15 cellular contexts compared by ENCODE assay signal in the genomic region with DNA sequence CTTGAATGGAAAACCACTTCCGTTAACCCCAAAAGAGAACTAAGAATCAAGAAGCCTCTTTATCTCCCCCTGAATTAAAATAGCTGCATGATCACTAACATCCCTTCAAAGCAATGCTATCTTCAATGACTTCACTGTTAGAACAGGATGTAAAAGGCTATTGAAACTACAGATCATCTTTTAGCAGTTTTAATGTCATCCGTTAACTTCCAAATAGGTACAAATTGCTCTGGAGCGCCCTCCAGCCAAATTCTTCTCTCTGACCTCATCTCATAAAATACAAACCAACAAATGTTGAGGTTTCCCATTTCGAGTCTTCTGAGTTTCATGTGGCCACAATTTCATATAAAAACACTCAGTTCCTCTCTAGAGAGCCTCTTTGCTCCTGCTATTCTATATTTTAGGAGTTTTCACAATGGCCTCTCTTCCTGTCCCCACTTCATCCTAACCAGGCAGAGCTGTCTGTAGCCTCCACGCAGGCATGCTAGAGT. TPM values are rescaled to one million over a fixed set of nuclear protein-coding genes. Genes with fewer than 3 reads are reported as not detected.
DNase-seq lines count a peak whose midpoint lies in the region; ATAC-seq, FAIRE-seq and TF ChIP-seq lines count a peak whose summit lies in the region.
"Had no signal": no experiment of that assay in that cellular context is flagged by ENCODE, and none has a peak within 500 bp of the region (broad histone marks: within the 10 kb centered on the region; RNA-seq: fewer than 3 reads in every experiment).

No MANE protein-coding gene starts in this region.

- no peak overlapping the region for H3K4me3 ChIP-seq in HEK293 (ENCODE audit: low read depth, low read length)
- H3K4me3 ChIP-seq: heart right ventricle, SK-N-MC had no signal

- no peak for TF ChIP-seq CTCF in HEK293 (tag by site-specific recombination; IDR thresholded peaks at IDR 0.05)
- TF ChIP-seq CTCF in activated CD8-positive, alpha-beta T cell treated with anti-CD3 and anti-CD28 coated beads for 36 hours (IDR thresholded peaks at IDR 0.05) = no peak

- peaks cover 14% of the 10 kb centered on the region for H3K27me3 Mint-ChIP-seq in activated CD8-positive, alpha-beta T cell treated with anti-CD3 and anti-CD28 coated beads for 36 hours
- H3K27me3 Mint-ChIP-seq in natural killer cell treated with Interleukin-12 subunit alpha and Interleukin-12 subunit beta and Interleukin-15 and Interleukin-18, amount 100 ng/mL, for 72 hours = no peaks in the 10 kb centered on the region
- H3K27me3 Mint-ChIP-seq: activated B cell treated with CpG ODN at 0.5 μM for 24 hours had no signal

- H3K36me3 Mint-ChIP-seq in activated CD8-positive, alpha-beta T cell treated with anti-CD3 and anti-CD28 coated beads for 36 hours (ENCODE audit: low read depth) = no peaks in the 10 kb centered on the region
- H3K36me3 Mint-ChIP-seq in natural killer cell treated with Interleukin-12 subunit alpha and Interleukin-12 subunit beta and Interleukin-15 and Interleukin-18, amount 100 ng/mL, for 72 hours = no peaks in the 10 kb centered on the region

- H3K4me1 Mint-ChIP-seq in activated CD8-positive, alpha-beta T cell treated with anti-CD3 and anti-CD28 coated beads for 36 hours (ENCODE audit: low read depth) = peaks cover 21% of the 10 kb centered on the region
- H3K4me1 Mint-ChIP-seq in natural killer cell treated with Interleukin-12 subunit alpha and Interleukin-12 subunit beta and Interleukin-15 and Interleukin-18, amount 100 ng/mL, for 72 hours (ENCODE audit: low read depth in 2 of 2) = peaks cover 37 to 58% of the 10 kb centered on the region in 2 donors

- FAIRE-seq in GM18507 (lab: Jason Lieb, UNC) = peak; percentile 84
- FAIRE-seq in HTR-8/SVneo (lab: Jason Lieb, UNC) = no peak
- FAIRE-seq: endometrium had no signal

- peak overlapping the region; percentile 3 for H3K27ac Mint-ChIP-seq in activated CD8-positive, alpha-beta T cell treated with anti-CD3 and anti-CD28 coated beads for 36 hours
- H3K27ac Mint-ChIP-seq in natural killer cell treated with Interleukin-12 subunit alpha and Interleukin-12 subunit beta and Interleukin-15 and Interleukin-18, amount 100 ng/mL, for 72 hours = peak overlapping the region; percentile 34 to 93
- H3K27ac Mint-ChIP-seq: activated B cell treated with CpG ODN at 0.5 μM for 24 hours had no signal

- DNase-seq in GM18507 (ENCODE audit: extremely low spot score, insufficient read length, low read depth) (no peak), left ventricle myocardium superior (no peak), posterior cingulate gyrus (no peak), HTR-8/SVneo (ENCODE audit: insufficient read length, low spot score) (no peak)
- peak; percentile 27 for DNase-seq in activated CD8-positive, alpha-beta T cell treated with anti-CD3 and anti-CD28 coated beads for 36 hours
- no peak for DNase-seq in natural killer cell treated with Interleukin-12 subunit alpha and Interleukin-12 subunit beta and Interleukin-15 and Interleukin-18, amount 100 ng/mL, for 72 hours (ENCODE audit: low spot score)
- DNase-seq: activated B cell treated with CpG ODN at 0.5 μM for 24 hours; activated T-cell treated with anti-CD3 and anti-CD28 coated beads, Interleukin-2, amount 50 U/mL, for 1 hour; brain microvascular endothelial cell; heart right ventricle; IMR-90; NCI-H82 had no signal

- H3K9me3 ChIP-seq in HEK293 (ENCODE audit: control insufficient read depth, insufficient read depth, low read depth, low read length) = no peaks in the 10 kb centered on the region
- H3K9me3 ChIP-seq: heart right ventricle had no signal

- intact Hi-C loops in activated CD8-positive, alpha-beta T cell treated with anti-CD3 and anti-CD28 coated beads for 36 hours (cut with micrococcal nuclease) = no loop called here
- intact Hi-C loops in left ventricle myocardium superior (cut with micrococcal nuclease) (no loop called here), posterior cingulate gyrus (cut with DNase I) (no loop called here)

- no peak overlapping the region for H3K4me3 Mint-ChIP-seq in activated CD8-positive, alpha-beta T cell treated with anti-CD3 and anti-CD28 coated beads for 36 hours
- H3K4me3 Mint-ChIP-seq in natural killer cell treated with Interleukin-12 subunit alpha and Interleukin-12 subunit beta and Interleukin-15 and Interleukin-18, amount 100 ng/mL, for 72 hours = peak overlapping the region; percentile 46
- H3K4me3 Mint-ChIP-seq: activated B cell treated with CpG ODN at 0.5 μM for 24 hours had no signal

- CTCF ChIA-PET in HEK293 (lab: Yijun Ruan, JAX) = interaction anchor here (0.6 to 1.3 kb wide), 5 partner anchors 15 to 141 kb away, joined by 3 to 4 read pairs (median 3); no protein-coding TSS in a partner anchor
- CTCF ChIA-PET in activated CD8-positive, alpha-beta T cell treated with anti-CD3 and anti-CD28 coated beads for 36 hours (lab: Charles Lee) = interaction anchor here (1.0 kb wide), 1 partner anchor 36 kb away, joined by 4 read pairs; no protein-coding TSS in a partner anchor

- H3K9me3 Mint-ChIP-seq in activated CD8-positive, alpha-beta T cell treated with anti-CD3 and anti-CD28 coated beads for 36 hours = no peaks in the 10 kb centered on the region
- no peaks in the 10 kb centered on the region for H3K9me3 Mint-ChIP-seq in natural killer cell treated with Interleukin-12 subunit alpha and Interleukin-12 subunit beta and Interleukin-15 and Interleukin-18, amount 100 ng/mL, for 72 hours
- H3K9me3 Mint-ChIP-seq: activated B cell treated with CpG ODN at 0.5 μM for 24 hours had no signal

- peaks cover 11% of the 10 kb centered on the region for H3K4me1 ChIP-seq in HEK293 (ENCODE audit: control insufficient read depth, insufficient read depth, low read length)
- H3K4me1 ChIP-seq: heart right ventricle had no signal

- POLR2A ChIA-PET in HEK293 (lab: Yijun Ruan, JAX) = no interaction called here
- POLR2A ChIA-PET in activated CD8-positive, alpha-beta T cell treated with anti-CD3 and anti-CD28 coated beads for 36 hours (lab: Charles Lee) = interaction anchor here (1.6 kb wide), 1 partner anchor 12 kb away, joined by 4 read pairs; no protein-coding TSS in a partner anchor

- H3K36me3 ChIP-seq in HEK293 (ENCODE audit: control insufficient read depth in 2 of 2, insufficient read depth in 1 of 2, low read length in 2 of 2) = no peaks in the 10 kb centered on the region
- H3K36me3 ChIP-seq: brain microvascular endothelial cell, heart right ventricle had no signal

- peak; percentile 60 for ATAC-seq in activated CD8-positive, alpha-beta T cell treated with anti-CD3 and anti-CD28 coated beads for 36 hours
- no peak for ATAC-seq in natural killer cell treated with Interleukin-12 subunit alpha and Interleukin-12 subunit beta and Interleukin-15 and Interleukin-18, amount 100 ng/mL, for 72 hours
- no peak for ATAC-seq in left ventricle myocardium superior
- ATAC-seq: heart right ventricle had no signal

- no peak overlapping the region for H3K27ac ChIP-seq in HEK293 (ENCODE audit: extremely low read depth, low read depth, low read length)
- H3K27ac ChIP-seq: brain microvascular endothelial cell, heart right ventricle, SK-N-MC had no signal

TF ChIP-seq in HEK293, 187 proteins besides CTCF, POLR2A, EP300 and RAD21 (continues in another document):
- peak; percentile 71 for TF ChIP-seq ZNF843 (tag by site-specific recombination; IDR thresholded peaks at IDR 0.05)
- TF ChIP-seq ZNF341 (tag by site-specific recombination; IDR thresholded peaks at IDR 0.05; ENCODE audit: low read depth) = no peak
- TF ChIP-seq, protein P1, sequence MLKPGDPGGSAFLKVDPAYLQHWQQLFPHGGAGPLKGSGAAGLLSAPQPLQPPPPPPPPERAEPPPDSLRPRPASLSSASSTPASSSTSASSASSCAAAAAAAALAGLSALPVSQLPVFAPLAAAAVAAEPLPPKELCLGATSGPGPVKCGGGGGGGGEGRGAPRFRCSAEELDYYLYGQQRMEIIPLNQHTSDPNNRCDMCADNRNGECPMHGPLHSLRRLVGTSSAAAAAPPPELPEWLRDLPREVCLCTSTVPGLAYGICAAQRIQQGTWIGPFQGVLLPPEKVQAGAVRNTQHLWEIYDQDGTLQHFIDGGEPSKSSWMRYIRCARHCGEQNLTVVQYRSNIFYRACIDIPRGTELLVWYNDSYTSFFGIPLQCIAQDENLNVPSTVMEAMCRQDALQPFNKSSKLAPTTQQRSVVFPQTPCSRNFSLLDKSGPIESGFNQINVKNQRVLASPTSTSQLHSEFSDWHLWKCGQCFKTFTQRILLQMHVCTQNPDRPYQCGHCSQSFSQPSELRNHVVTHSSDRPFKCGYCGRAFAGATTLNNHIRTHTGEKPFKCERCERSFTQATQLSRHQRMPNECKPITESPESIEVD (tag by site-specific recombination; IDR thresholded peaks at IDR 0.05) = peak; percentile 83
- TF ChIP-seq GLIS2 (tag by site-specific recombination; IDR thresholded peaks at IDR 0.05) = no peak
- 0 out of 2 replicates have a peak, but pooled peaks have one; percentile 22 for TF ChIP-seq ZNF549 (tag by site-specific recombination; IDR thresholded peaks at IDR 0.05)
- peak; percentile 63 for TF ChIP-seq FEZF1 (tag by site-specific recombination; IDR thresholded peaks at IDR 0.05)
- peak; percentile 55 for TF ChIP-seq ZNF629 (tag by site-specific recombination; IDR thresholded peaks at IDR 0.05)

RNA-seq across cellular contexts. Expression of a gene that starts 38.0 kb away (rescaled TPM):
- 1 to 10 TPM; 1.7 to 2.4 TPM for total RNA-seq in activated CD8-positive, alpha-beta T cell treated with anti-CD3 and anti-CD28 coated beads for 36 hours
- 10 to 100 TPM in 1 of 2 donors, 1 to 10 TPM in 1; 2.3 to 23.6 TPM for total RNA-seq in natural killer cell treated with Interleukin-12 subunit alpha and Interleukin-12 subunit beta and Interleukin-15 and Interleukin-18, amount 100 ng/mL, for 72 hours
- 11.9 TPM for total RNA-seq in left ventricle myocardium superior

RNA-seq across cellular contexts. Expression of a gene that starts 54.7 kb away (rescaled TPM):
- total RNA-seq in activated CD8-positive, alpha-beta T cell treated with anti-CD3 and anti-CD28 coated beads for 36 hours = not detected
- not detected for total RNA-seq in natural killer cell treated with Interleukin-12 subunit alpha and Interleukin-12 subunit beta and Interleukin-15 and Interleukin-18, amount 100 ng/mL, for 72 hours
- total RNA-seq in left ventricle myocardium superior = not detected
- total RNA-seq: activated B cell treated with CpG ODN at 0.5 μM for 24 hours, IMR-90 had no signal
